Comparison of ENCODE assay signal across 29 cellular contexts in the genomic region with DNA sequence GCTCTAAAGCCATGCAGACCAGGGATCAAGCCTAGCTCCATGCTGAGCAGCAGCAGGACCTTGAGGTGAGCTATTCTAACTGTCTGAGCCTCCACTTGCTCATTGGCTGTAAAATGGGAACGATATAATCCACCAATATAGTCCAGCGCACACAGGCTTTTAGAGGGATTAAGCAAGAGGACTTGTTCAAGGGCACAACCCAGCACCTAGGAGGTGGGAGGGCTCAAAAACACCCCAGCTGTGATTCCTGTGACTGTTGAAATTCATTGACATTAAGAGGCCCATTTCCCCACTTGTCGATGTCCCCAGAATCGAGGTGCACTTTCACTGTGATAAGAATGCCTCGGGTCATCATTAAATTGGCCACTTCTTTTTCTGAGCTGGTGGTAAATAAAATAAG. TPM values are rescaled to one million over a fixed set of nuclear protein-coding genes. Genes with fewer than 3 reads are reported as not detected.
"Had no signal": no experiment of that assay in that cellular context is flagged by ENCODE, and none has a peak within 500 bp of the region (broad histone marks: within the 10 kb centered on the region; RNA-seq: fewer than 3 reads in every experiment).

No MANE protein-coding gene starts in this region.

- H3K9me3 ChIP-seq: esophagus muscularis mucosa, gastroesophageal sphincter, left ventricle myocardium inferior, lower lobe of right lung, prostate gland, right lobe of liver, suprapubic skin, thyroid gland, uterus had no signal

- H3K27ac ChIP-seq: epithelial cell of prostate, esophagus muscularis mucosa, gastroesophageal sphincter, left ventricle myocardium inferior, lower lobe of right lung, parathyroid adenoma, prostate gland, right lobe of liver, suprapubic skin, thyroid gland, uterus had no signal

- H3K9me3 Mint-ChIP-seq: effector memory CD8-positive, alpha-beta T cell; immature natural killer cell; memory B cell; natural killer cell; stimulated activated effector memory CD8-positive, alpha-beta T cell treated with anti-CD3 and anti-CD28 coated beads, Interleukin-12 subunit alpha, Interleukin-12 subunit beta, amount 100 ng/mL, for 72 hours; type B pancreatic cell had no signal

- FAIRE-seq: keratinocyte had no signal

- H3K9ac ChIP-seq: parathyroid adenoma had no signal

- ATAC-seq: effector memory CD8-positive, alpha-beta T cell; gastroesophageal sphincter; left cardiac atrium; lower lobe of right lung; natural killer cell; stimulated activated effector memory CD8-positive, alpha-beta T cell treated with anti-CD3 and anti-CD28 coated beads, Interleukin-12 subunit alpha, Interleukin-12 subunit beta, amount 100 ng/mL, for 72 hours; stimulated activated naive CD8-positive, alpha-beta T cell treated with anti-CD3 and anti-CD28 coated beads, Interleukin-15, Interleukin-2, amounts not matched to agents 100 U/mL and 50 U/mL, for 24 hours had no signal

- H3K79me2 ChIP-seq: parathyroid adenoma had no signal

- DNase-seq: effector memory CD8-positive, alpha-beta T cell; immature natural killer cell; left cardiac atrium; left ventricle myocardium inferior; lower lobe of right lung; natural killer cell; occipital lobe; right lobe of liver; stimulated activated CD4-positive, alpha-beta T cell treated with anti-CD3 and anti-CD28 coated beads, Interleukin-4, amount 100 ng/mL, for 1 hour; stimulated activated CD8-positive, alpha-beta memory T cell treated with anti-CD3 and anti-CD28 coated beads, Interleukin-4, amount 100 ng/mL, for 48 hours; thyroid gland; uterus had no signal

- H3K36me3 Mint-ChIP-seq: immature natural killer cell; memory B cell; natural killer cell; stimulated activated effector memory CD8-positive, alpha-beta T cell treated with anti-CD3 and anti-CD28 coated beads, Interleukin-12 subunit alpha, Interleukin-12 subunit beta, amount 100 ng/mL, for 72 hours; type B pancreatic cell had no signal

- H3K27ac Mint-ChIP-seq: dendritic cell treated with granulocyte-macrophage colony-stimulating factor and Interleukin-4, amounts not matched to agents 40 ng/mL and 50 ng/mL, for 4 days; effector memory CD8-positive, alpha-beta T cell; immature natural killer cell; memory B cell; mesothelial cell of epicardium; natural killer cell; stimulated activated effector memory CD8-positive, alpha-beta T cell treated with anti-CD3 and anti-CD28 coated beads, Interleukin-12 subunit alpha, Interleukin-12 subunit beta, amount 100 ng/mL, for 72 hours; type B pancreatic cell had no signal

- H3K27me3 ChIP-seq: uterus had no signal

- H3K4me1 ChIP-seq: parathyroid adenoma had no signal

- H3K4me3 Mint-ChIP-seq: dendritic cell treated with granulocyte-macrophage colony-stimulating factor and Interleukin-4, amounts not matched to agents 40 ng/mL and 50 ng/mL, for 4 days; effector memory CD8-positive, alpha-beta T cell; immature natural killer cell; memory B cell; mesothelial cell of epicardium; natural killer cell; stimulated activated effector memory CD8-positive, alpha-beta T cell treated with anti-CD3 and anti-CD28 coated beads, Interleukin-12 subunit alpha, Interleukin-12 subunit beta, amount 100 ng/mL, for 72 hours; type B pancreatic cell had no signal

- H3K4me3 ChIP-seq: esophagus muscularis mucosa, gastroesophageal sphincter, left ventricle myocardium inferior, lower lobe of right lung, prostate gland, right lobe of liver, suprapubic skin, thyroid gland, uterus had no signal

- H3K36me3 ChIP-seq: esophagus muscularis mucosa, gastroesophageal sphincter, left ventricle myocardium inferior, lower lobe of right lung, prostate gland, right lobe of liver, suprapubic skin, thyroid gland, uterus had no signal

RNA-seq across cellular contexts. Expression of a gene that starts 4.1 kb away (rescaled TPM):
- total RNA-seq: fibroblast of villous mesenchyme, gastroesophageal sphincter, left ventricle myocardium inferior, myocyte, natural killer cell, renal cortical epithelial cell, right lobe of liver, thyroid gland had no signal

RNA-seq across cellular contexts. Expression of a gene that starts 5.2 kb away (rescaled TPM):
- total RNA-seq: esophagus muscularis mucosa, fibroblast of villous mesenchyme, gastroesophageal sphincter, left cardiac atrium, left ventricle myocardium inferior, lower lobe of right lung, mesothelial cell of epicardium, mucosa of gallbladder, myocyte, natural killer cell, occipital lobe, renal cortical epithelial cell, right lobe of liver, thyroid gland had no signal

RNA-seq across cellular contexts. Expression of a gene that starts 16.8 kb away (rescaled TPM):
- total RNA-seq: esophagus muscularis mucosa, fibroblast of villous mesenchyme, left cardiac atrium, left ventricle myocardium inferior, lower lobe of right lung, mesothelial cell of epicardium, mucosa of gallbladder, myocyte, natural killer cell, occipital lobe, prostate gland, renal cortical epithelial cell, right lobe of liver, thyroid gland, uterus had no signal

RNA-seq across cellular contexts. Expression of a gene that starts 25.5 kb away (rescaled TPM):
- total RNA-seq: fibroblast of villous mesenchyme, left cardiac atrium, left ventricle myocardium inferior, lower lobe of right lung, myocyte, natural killer cell, prostate gland, renal cortical epithelial cell, thyroid gland, uterus had no signal
